ENCODE assay signal across 19 cellular contexts in the genomic region with DNA sequence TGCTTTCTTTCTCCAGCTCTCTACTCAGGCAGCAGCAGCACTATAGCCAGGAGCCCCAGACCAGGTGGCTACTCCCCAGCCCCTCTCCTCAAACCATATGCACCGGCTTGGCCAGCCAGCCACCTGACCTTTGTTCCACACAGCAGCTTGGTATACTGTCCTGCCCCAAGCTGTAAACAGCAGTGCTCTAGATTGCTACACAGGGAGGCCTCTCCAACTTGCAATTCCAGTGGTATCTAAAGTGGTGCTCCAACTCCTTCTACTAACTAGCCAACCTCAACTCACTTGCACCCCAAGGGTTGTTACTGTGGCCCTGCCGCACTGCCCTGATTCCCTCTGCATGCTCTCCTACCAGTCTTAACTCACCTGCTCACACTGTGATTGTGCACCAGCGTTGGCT. TPM values are rescaled to one million over a fixed set of nuclear protein-coding genes. Genes with fewer than 3 reads are reported as not detected.
DNase-seq lines count a peak whose midpoint lies in the region; ATAC-seq and TF ChIP-seq lines count a peak whose summit lies in the region.
"Had no signal": no experiment of that assay in that cellular context is flagged by ENCODE, and none has a peak within 500 bp of the region (broad histone marks: within the 10 kb centered on the region; RNA-seq: fewer than 3 reads in every experiment).

No MANE protein-coding gene starts in this region.

- H3K36me3 ChIP-seq in right lobe of liver, result no peaks in the 10 kb centered on the region
- no peaks in the 10 kb centered on the region for H3K36me3 ChIP-seq in gastrocnemius medialis

- H3K36me3 Mint-ChIP-seq in activated naive CD8-positive, alpha-beta T cell, result peaks cover 12% of the 10 kb centered on the region
- H3K36me3 Mint-ChIP-seq in activated naive CD8-positive, alpha-beta T cell treated with anti-CD3 and anti-CD28 coated beads, Interleukin-2, amount 50 U/mL, for 24 hours (ENCODE audit: low read depth), result peaks cover 7% of the 10 kb centered on the region
- H3K36me3 Mint-ChIP-seq in endothelial cell (ENCODE audit: low read depth, unreplicated experiment), result no peaks in the 10 kb centered on the region

- H3K9me3 Mint-ChIP-seq in activated naive CD8-positive, alpha-beta T cell (ENCODE audit: low read depth), result no peaks in the 10 kb centered on the region
- no peaks in the 10 kb centered on the region for H3K9me3 Mint-ChIP-seq in activated naive CD8-positive, alpha-beta T cell treated with anti-CD3 and anti-CD28 coated beads, Interleukin-2, amount 50 U/mL, for 24 hours
- no peaks in the 10 kb centered on the region for H3K9me3 Mint-ChIP-seq in endothelial cell (ENCODE audit: unreplicated experiment)

- intact Hi-C loops in right lobe of liver (cut with DNase I), result no loop called here
- intact Hi-C loops in gastrocnemius medialis (cut with DNase I; ENCODE audit: low total_unique reads), result no loop called here

- WGBS in right lobe of liver (ENCODE audit: insufficient coverage, low coverage, low lambda C conversion rate, missing lambda C conversion rate), result 100% methylated on average over 2 of the region's 3 CpGs

- H3K4me3 ChIP-seq in right lobe of liver (no peak overlapping the region), gastrocnemius medialis (no peak overlapping the region)
- H3K4me3 ChIP-seq: BLaER1 had no signal

- in situ Hi-C loops in gastrocnemius medialis (cut with MboI; ENCODE audit: low sequenced_read_pairs in 4 of 4), result no loop called here

- no peak for TF ChIP-seq POLR2A in right lobe of liver (IDR thresholded peaks at IDR 0.05)
- no peak for TF ChIP-seq POLR2A in gastrocnemius medialis (IDR thresholded peaks at IDR 0.05)

- H3K27ac Mint-ChIP-seq in activated naive CD8-positive, alpha-beta T cell, result peak overlapping the region; percentile 6
- no peak overlapping the region for H3K27ac Mint-ChIP-seq in activated naive CD8-positive, alpha-beta T cell treated with anti-CD3 and anti-CD28 coated beads, Interleukin-2, amount 50 U/mL, for 24 hours
- H3K27ac Mint-ChIP-seq in endothelial cell (ENCODE audit: unreplicated experiment), result peak overlapping the region; percentile 4

- TF ChIP-seq CTCF in endothelial cell (IDR thresholded peaks at IDR 0.05; ENCODE audit: unreplicated experiment) (no peak), right lobe of liver (IDR thresholded peaks at IDR 0.05) (no peak), gastrocnemius medialis (IDR thresholded peaks at IDR 0.05 in 4 of 5, conservative IDR thresholded peaks at IDR 0.05 in 1 of 5) (no peak)

- no peak overlapping the region for H3K4me3 Mint-ChIP-seq in activated naive CD8-positive, alpha-beta T cell
- no peak overlapping the region for H3K4me3 Mint-ChIP-seq in activated naive CD8-positive, alpha-beta T cell treated with anti-CD3 and anti-CD28 coated beads, Interleukin-2, amount 50 U/mL, for 24 hours
- H3K4me3 Mint-ChIP-seq in endothelial cell (ENCODE audit: unreplicated experiment), result no peak overlapping the region

- no peaks in the 10 kb centered on the region for H3K27me3 Mint-ChIP-seq in activated naive CD8-positive, alpha-beta T cell
- no peaks in the 10 kb centered on the region for H3K27me3 Mint-ChIP-seq in activated naive CD8-positive, alpha-beta T cell treated with anti-CD3 and anti-CD28 coated beads, Interleukin-2, amount 50 U/mL, for 24 hours
- H3K27me3 Mint-ChIP-seq in endothelial cell (ENCODE audit: unreplicated experiment), result peaks cover 1% of the 10 kb centered on the region

- no peak for ATAC-seq in activated naive CD8-positive, alpha-beta T cell treated with anti-CD3 and anti-CD28 coated beads, Interleukin-2, amount 50 U/mL, for 24 hours
- ATAC-seq in right lobe of liver (peak; percentile 55 to 82 (median 72)), gastrocnemius medialis (no peak), HG02852 (IDR thresholded peaks at IDR 0.05; ENCODE audit: unreplicated experiment) (no peak)
- ATAC-seq: Panc1, Right ventricle myocardium inferior had no signal

- H3K9me3 ChIP-seq in right lobe of liver (no peaks in the 10 kb centered on the region), gastrocnemius medialis (no peaks in the 10 kb centered on the region)
- H3K9me3 ChIP-seq: BLaER1 had no signal

- no peak for DNase-seq in activated naive CD8-positive, alpha-beta T cell treated with anti-CD3 and anti-CD28 coated beads, Interleukin-2, amount 50 U/mL, for 24 hours
- DNase-seq in endothelial cell (ENCODE audit: low spot score), result no peak
- DNase-seq in right lobe of liver, result no peak
- DNase-seq in gastrocnemius medialis, result no peak
- DNase-seq in NCI-H774 (lab: John Stamatoyannopoulos, UW), result no peak
- DNase-seq in cerebellum (ENCODE audit: low spot score), result no peak
- DNase-seq: DMS 273 treated with DMSO at 0.1 percent for 48 hours, H7, KG1, NCI-H1105 treated with DMSO at 0.1 percent for 48 hours, NCI-H187, NCI-H2171, NCI-H446 treated with DMSO at 0.1 percent for 48 hours had no signal

- peaks cover 18% of the 10 kb centered on the region for H3K4me1 Mint-ChIP-seq in activated naive CD8-positive, alpha-beta T cell (ENCODE audit: low read depth)
- no peaks in the 10 kb centered on the region for H3K4me1 Mint-ChIP-seq in activated naive CD8-positive, alpha-beta T cell treated with anti-CD3 and anti-CD28 coated beads, Interleukin-2, amount 50 U/mL, for 24 hours
- H3K4me1 Mint-ChIP-seq in endothelial cell (ENCODE audit: unreplicated experiment), result no peaks in the 10 kb centered on the region

- H3K4me1 ChIP-seq in right lobe of liver (peaks cover 0 to 5% (median 0%) of the 10 kb centered on the region in 4 donors), gastrocnemius medialis (no peaks in the 10 kb centered on the region)
- H3K4me1 ChIP-seq: BLaER1 had no signal

- H3K27ac ChIP-seq in right lobe of liver (no peak overlapping the region), gastrocnemius medialis (no peak overlapping the region)
- H3K27ac ChIP-seq: 22Rv1, BLaER1 had no signal

- H3K27me3 ChIP-seq in right lobe of liver (no peaks in the 10 kb centered on the region), gastrocnemius medialis (no peaks in the 10 kb centered on the region)
- H3K27me3 ChIP-seq: BLaER1 had no signal

RNA-seq across cellular contexts. Expression of a gene that starts 19.6 kb away (rescaled TPM):
- total RNA-seq in endothelial cell (ENCODE audit: unreplicated experiment) (21.9 TPM), right lobe of liver (10 to 100 TPM in 5 of 6 experiments, 1 to 10 TPM in 1; 9.0 to 18.7 (median 14.1) TPM), gastrocnemius medialis (1 to 10 TPM in 3 of 4 donors, under 1 TPM in 1; 0.97 to 2.2 (median 1.4) TPM), cerebellum (17.8 TPM)

Comparison
In these comparisons a context has a peak if more than half of its experiments do, and no peak if none do; other contexts are left out.
1. ATAC-seq: peak in right lobe of liver (4 of 4); none in activated naive CD8-positive, alpha-beta T cell treated with anti-CD3 and anti-CD28 coated beads, Interleukin-2, amount 50 U/mL, for 24 hours (single experiment), gastrocnemius medialis (0 of 2) and HG02852 (single experiment).